In the genomic region with DNA sequence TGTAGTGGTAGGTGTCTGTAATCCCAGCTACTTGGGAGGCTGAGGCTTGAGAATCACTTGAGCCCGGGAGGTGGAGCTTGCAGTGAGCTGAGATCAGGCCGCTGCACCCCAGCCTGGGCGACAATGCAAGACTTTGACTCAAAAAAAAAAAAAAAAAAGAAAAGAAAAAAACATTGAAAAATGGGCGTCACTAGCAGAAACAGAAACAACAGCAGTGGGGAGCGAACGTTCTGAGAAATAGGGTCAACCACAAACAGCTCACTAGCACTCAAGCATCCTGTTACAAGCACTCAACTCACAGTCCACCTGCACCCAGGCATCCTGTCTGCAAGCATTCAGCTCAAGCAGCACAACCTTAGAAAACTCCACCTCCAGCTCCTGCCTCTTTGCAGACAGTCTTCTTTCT, we compare ENCODE assay signal across 9 cellular contexts. TPM values are rescaled to one million over a fixed set of nuclear protein-coding genes. Genes with fewer than 3 reads are reported as not detected.
A peak's percentile ranks its signal among the peaks of the same experiment; 100 is the strongest.
DNase-seq lines count a peak whose midpoint lies in the region; ATAC-seq, FAIRE-seq and TF ChIP-seq lines count a peak whose summit lies in the region.
"Had no signal": no experiment of that assay in that cellular context is flagged by ENCODE, and none has a peak within 500 bp of the region (broad histone marks: within the 10 kb centered on the region; RNA-seq: fewer than 3 reads in every experiment).

No MANE protein-coding gene starts in this region.

- H3K36me3 Mint-ChIP-seq in activated B cell treated with CpG ODN at 0.5 μM for 24 hours (ENCODE audit: low read depth): peaks cover 15% of the 10 kb centered on the region

- no peak overlapping the region for H3K27ac ChIP-seq in IMR-90 (ENCODE audit: insufficient read depth, low read length)
- H3K27ac ChIP-seq in testis: no peak overlapping the region

- H3K4me1 ChIP-seq in IMR-90 (ENCODE audit: control insufficient read depth, insufficient read depth, low read length) (no peaks in the 10 kb centered on the region), testis (no peaks in the 10 kb centered on the region)

- no peak for FAIRE-seq in RCC 7860 (lab: Jason Lieb, UNC)

- H3K4me3 ChIP-seq in IMR-90 (ENCODE audit: insufficient read depth, low read depth, low read length) (no peak overlapping the region), testis (no peak overlapping the region)

- H4K5ac ChIP-seq in IMR-90 (ENCODE audit: low read depth, low read length): no peak overlapping the region

- H2AK5ac ChIP-seq in IMR-90 (ENCODE audit: low read depth, low read length): no peak overlapping the region

- no peak overlapping the region for H3K56ac ChIP-seq in IMR-90 (ENCODE audit: extremely low read depth, insufficient read depth, low read length)

- TF ChIP-seq POLR2A in IMR-90 (IDR thresholded peaks at IDR 0.05; ENCODE audit: low read depth, low read length): no peak
- TF ChIP-seq POLR2A in testis (IDR thresholded peaks at IDR 0.05): no peak

- H3K36me3 ChIP-seq in IMR-90 (ENCODE audit: control insufficient read depth, insufficient read depth, low read length) (peaks cover 1% of the 10 kb centered on the region; the same call in 1 of the 2 replicates), testis (ENCODE audit: low read depth, missing control alignments) (no peaks in the 10 kb centered on the region)

- H2BK120ac ChIP-seq in IMR-90 (ENCODE audit: low read depth, low read length): no peak overlapping the region

- ATAC-seq in GM21423 (IDR thresholded peaks at IDR 0.05; ENCODE audit: unreplicated experiment) (peak; percentile 96), IMR-90 (ENCODE audit: low read depth) (no peak), activated B cell treated with CpG ODN at 0.5 μM for 24 hours (ENCODE audit: low read depth) (peak; percentile 95)
- ATAC-seq: HCT116 had no signal

- H3K18ac ChIP-seq in IMR-90 (ENCODE audit: low read depth, low read length): no peak overlapping the region

- H4K91ac ChIP-seq in IMR-90 (ENCODE audit: insufficient read depth, low read depth, low read length): no peak overlapping the region

- DNase-seq in GDM1 (lab: John Stamatoyannopoulos, UW): peak; percentile 87
- DNase-seq in IMR-90: peak; percentile 17
- DNase-seq in activated B cell treated with CpG ODN at 0.5 μM for 24 hours: peak; percentile 32
- peak; percentile 63 for DNase-seq in effector CD8-positive, alpha-beta T cell (lab: John Stamatoyannopoulos, UW)
- DNase-seq in stimulated activated CD8-positive, alpha-beta memory T cell treated with anti-CD3 and anti-CD28 coated beads, Interleukin-7, amount 100 ng/mL, for 48 hours (ENCODE audit: extremely low read depth in 1 of 2, low read depth in 1 of 2): peak; percentile 25 to 75
- DNase-seq in RCC 7860 (ENCODE audit: low spot score): no peak
- no peak for DNase-seq in testis

- no peaks in the 10 kb centered on the region for H3K79me1 ChIP-seq in IMR-90 (ENCODE audit: low read depth in 1 of 2, low read length in 2 of 2)

- no peak overlapping the region for H2BK20ac ChIP-seq in IMR-90 (ENCODE audit: low read depth, low read length)

- no peak overlapping the region for H2BK15ac ChIP-seq in IMR-90 (ENCODE audit: low read depth, low read length)

- H2BK5ac ChIP-seq in IMR-90 (ENCODE audit: low read depth, low read length, poor library complexity, severe bottlenecking): no peak overlapping the region

- no peak overlapping the region for H3K4me2 ChIP-seq in IMR-90 (ENCODE audit: low read depth, low read length)

- H3K27ac Mint-ChIP-seq in activated B cell treated with CpG ODN at 0.5 μM for 24 hours: peak overlapping the region; percentile 84

- in situ Hi-C loops in IMR-90 (cut with MboI; ENCODE audit: low sequenced_read_pairs): no loop called here

- POLR2A ChIA-PET in IMR-90 (lab: Charles Lee; ENCODE audit: unreplicated experiment): no interaction called here
- POLR2A ChIA-PET in activated B cell treated with CpG ODN at 0.5 μM for 24 hours (lab: Charles Lee): interaction anchor here (0.6 to 1.4 kb wide), 11 partner anchors 17 to 180 kb away, joined by 3 to 14 read pairs (median 6); partner anchors contain the start of genes CORO2A, NANS, TBC1D2 and TRIM14

- H3K9me3 ChIP-seq in IMR-90 (ENCODE audit: control insufficient read depth, insufficient read depth, low read length): 0 out of 2 replicates have a peak, but pooled peaks cover 2% of the 10 kb centered on the region
- no peaks in the 10 kb centered on the region for H3K9me3 ChIP-seq in testis

- no peak overlapping the region for H2AK9ac ChIP-seq in IMR-90 (replicated peaks; ENCODE audit: low read depth, low read length, poor library complexity)

- H3K14ac ChIP-seq in IMR-90 (replicated peaks; ENCODE audit: low read depth, low read length): no peak overlapping the region

- no TSS peak for BruUV-seq in IMR-90 (replicated peaks; lab: Mats Ljungman, UMichigan)

- H4K8ac ChIP-seq in IMR-90 (ENCODE audit: low read depth in 2 of 2, low read length in 2 of 2): no peak overlapping the region

- no peak overlapping the region for H3K9ac ChIP-seq in IMR-90 (ENCODE audit: low read depth, low read length)

- H3K4ac ChIP-seq in IMR-90 (ENCODE audit: low read depth, low read length): no peak overlapping the region

- H3K23ac ChIP-seq in IMR-90 (ENCODE audit: low read depth, low read length): no peak overlapping the region

- H3K4me1 Mint-ChIP-seq in activated B cell treated with CpG ODN at 0.5 μM for 24 hours: peaks cover 87% of the 10 kb centered on the region

- dilution Hi-C loops in IMR-90 (cut with HindIII; ENCODE audit: low sequenced_read_pairs, unreplicated experiment): no loop called here

- intact Hi-C loops in IMR-90 (cut with micrococcal nuclease): no loop called here
- intact Hi-C loops in activated B cell treated with CpG ODN at 0.5 μM for 24 hours (cut with micrococcal nuclease): loop anchor here (1.0 to 10.0 kb wide), 4 partner anchors 14 to 467 kb away; partner anchors contain the start of genes CORO2A, NANS, NCBP1 and TSTD2
- intact Hi-C loops in testis (cut with DNase I; ENCODE audit: low total_unique reads): no loop called here

- no peak for TF ChIP-seq CTCF in IMR-90 (conservative IDR thresholded peaks at IDR 0.05; ENCODE audit: low read depth, low read length)
- no peak for TF ChIP-seq CTCF in activated B cell treated with CpG ODN at 0.5 μM for 24 hours (IDR thresholded peaks at IDR 0.05)
- TF ChIP-seq CTCF in testis (IDR thresholded peaks at IDR 0.05): no peak

- no peaks in the 10 kb centered on the region for H4K20me1 ChIP-seq in IMR-90 (ENCODE audit: insufficient read depth, low read length)

- no peaks in the 10 kb centered on the region; the same call in 1 of the 2 replicates for H3K9me1 ChIP-seq in IMR-90 (ENCODE audit: insufficient read depth, low read length)

- CTCF ChIA-PET in IMR-90 (lab: Yijun Ruan, JAX) (no interaction called here), activated B cell treated with CpG ODN at 0.5 μM for 24 hours (lab: Charles Lee) (interaction anchor here (0.7 to 1.0 kb wide), 3 partner anchors 8 to 222 kb away, joined by 3 read pairs; no protein-coding TSS in a partner anchor)

- peak overlapping the region; percentile 42 for H3K4me3 Mint-ChIP-seq in activated B cell treated with CpG ODN at 0.5 μM for 24 hours

- no peaks in the 10 kb centered on the region for H3K27me3 ChIP-seq in IMR-90 (ENCODE audit: control insufficient read depth, insufficient read depth, low read length)
- H3K27me3 ChIP-seq in testis: no peaks in the 10 kb centered on the region

- no peak overlapping the region for H2AFZ ChIP-seq in IMR-90 (replicated peaks; ENCODE audit: low read length, poor library complexity)

- no peak for TF ChIP-seq RAD21 in IMR-90 (IDR thresholded peaks at IDR 0.05; ENCODE audit: low read length)

- WGBS in IMR-90 (ENCODE audit: extremely low coverage in 2 of 2, insufficient read length in 1 of 2), 2 experiments: no CpG with 5 or more reads among the region's 6 CpGs
- WGBS in testis, 2 donors: 67 to 74% methylated on average over 6 of the region's 6 CpGs

- no peaks in the 10 kb centered on the region for H3K27me3 Mint-ChIP-seq in activated B cell treated with CpG ODN at 0.5 μM for 24 hours

- no peaks in the 10 kb centered on the region for H3K9me3 Mint-ChIP-seq in activated B cell treated with CpG ODN at 0.5 μM for 24 hours

TF ChIP-seq in IMR-90, 13 proteins besides CTCF, POLR2A, EP300 and RAD21 (continues in another document):
- TF ChIP-seq MXI1 (IDR thresholded peaks at IDR 0.05; ENCODE audit: borderline replicate concordance, low read depth, low read length) (no peak), BHLHE40 (IDR thresholded peaks at IDR 0.05; ENCODE audit: low read depth, low read length) (no peak), CHD1 (IDR thresholded peaks at IDR 0.05; ENCODE audit: low read depth, low read length) (no peak), USF2 (IDR thresholded peaks at IDR 0.05; ENCODE audit: low read depth, low read length) (no peak), RCOR1 (IDR thresholded peaks at IDR 0.05; ENCODE audit: insufficient replicate concordance, low read length) (no peak), MAZ (IDR thresholded peaks at IDR 0.05; ENCODE audit: borderline replicate concordance, low read depth, low read length) (no peak), RFX5 (IDR thresholded peaks at IDR 0.05; ENCODE audit: low read depth, low read length) (no peak)

RNA-seq across cellular contexts. Expression of gene TRIM14, which starts 17.2 kb away (rescaled TPM):
- total RNA-seq in IMR-90 (2012; rRNA removed) (3.0 and 3.1 TPM in 2 replicates), activated B cell treated with CpG ODN at 0.5 μM for 24 hours (11.7 and 12.8 TPM in 2 replicates), testis (10 to 100 TPM; 19.6 to 21.3 TPM)
- polyA plus RNA-seq in IMR-90 (2012; rRNA removed) (8.5 and 8.8 TPM in 2 replicates), testis (ENCODE audit: insufficient read depth, low read depth, low replicate concordance) (17.3 TPM)
- 4.9 and 10.8 TPM in 2 replicates for polyA plus RNA-seq in IMR-90 (2012; cell fraction: cytosol; rRNA removed)
- polyA plus RNA-seq in IMR-90 (2012; cell fraction: nucleus; rRNA removed; ENCODE audit: low replicate concordance): 9.1 and 11.8 TPM in 2 replicates

RNA-seq across cellular contexts. Expression of gene NANS, which starts 45.3 kb away (rescaled TPM):
- 306 and 313 TPM in 2 replicates for total RNA-seq in IMR-90 (2012; rRNA removed)
- polyA plus RNA-seq in IMR-90 (2012; rRNA removed): 197 and 210 TPM in 2 replicates
- polyA plus RNA-seq in IMR-90 (2012; cell fraction: cytosol; rRNA removed): 201 and 222 TPM in 2 replicates
- polyA plus RNA-seq in IMR-90 (2012; cell fraction: nucleus; rRNA removed; ENCODE audit: low replicate concordance): 110 and 136 TPM in 2 replicates
- total RNA-seq in activated B cell treated with CpG ODN at 0.5 μM for 24 hours: 21.6 and 21.8 TPM in 2 replicates
- 10 to 100 TPM; 66.5 to 82.5 TPM for total RNA-seq in testis
- polyA plus RNA-seq in testis (ENCODE audit: insufficient read depth, low read depth, low replicate concordance): 34.7 TPM

Comparison
In these comparisons a context has a peak if more than half of its experiments do, and no peak if none do; other contexts are left out.
1. DNase-seq: peak in GDM1 (single experiment), IMR-90 (single experiment), activated B cell treated with CpG ODN at 0.5 μM for 24 hours (single experiment), effector CD8-positive, alpha-beta T cell (single experiment) and stimulated activated CD8-positive, alpha-beta memory T cell treated with anti-CD3 and anti-CD28 coated beads, Interleukin-7, amount 100 ng/mL, for 48 hours (2 of 2); none in RCC 7860 (single experiment) and testis (single experiment).